ENCODE assay signal across 18 cellular contexts in the genomic region with DNA sequence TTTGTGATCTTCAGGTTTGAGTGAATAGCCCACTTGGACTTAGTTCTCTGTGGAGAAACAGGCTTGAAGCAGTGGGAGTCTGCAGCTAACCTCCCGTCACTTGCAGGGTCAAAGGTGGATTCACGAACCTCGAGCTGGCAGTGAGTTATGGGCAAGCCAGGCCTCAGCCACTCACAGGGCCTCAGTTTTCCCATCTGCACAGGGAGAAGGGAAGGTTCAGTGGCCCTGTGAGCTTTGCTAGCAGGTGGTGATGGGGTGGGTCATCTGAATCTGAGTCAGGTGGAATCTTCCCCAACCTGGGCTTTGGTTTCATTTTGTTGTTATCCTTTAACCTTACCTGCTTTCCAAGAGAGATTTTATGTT.
DNase-seq lines count a peak whose midpoint lies in the region; ATAC-seq and TF ChIP-seq lines count a peak whose summit lies in the region.
"Had no signal": no experiment of that assay in that cellular context is flagged by ENCODE, and none has a peak within 500 bp of the region (broad histone marks: within the 10 kb centered on the region; RNA-seq: fewer than 3 reads in every experiment).

No MANE protein-coding gene starts in this region.

- peaks cover 0 to 3% of the 10 kb centered on the region in 2 donors for H3K36me3 ChIP-seq in body of pancreas (replicated peaks in 1 of 2; ENCODE audit: insufficient read depth in 1 of 2, low read depth in 2 of 2)

- H3K9me3 ChIP-seq in body of pancreas: no peaks in the 10 kb centered on the region
- H3K9me3 ChIP-seq: esophagus squamous epithelium had no signal

- TF ChIP-seq CTCF in GM13977 (IDR thresholded peaks at IDR 0.05; ENCODE audit: extremely low read depth, insufficient read depth, missing control alignments) (no peak), RWPE1 (conservative IDR thresholded peaks at IDR 0.05; ENCODE audit: low read depth) (no peak), body of pancreas (IDR thresholded peaks at IDR 0.05) (no peak)

- CTCF ChIA-PET in RWPE1 (lab: Yijun Ruan, JAX): interaction anchor here (0.6 kb wide), 1 partner anchor 61 kb away, joined by 3 read pairs; no protein-coding TSS in a partner anchor

- peak overlapping the region; percentile 67 for H3K27ac Mint-ChIP-seq in stimulated activated naive B cell treated with anti-CD40 and anti-IgM and Interleukin-4, amounts not matched to agents 10 μg/mL and 1 μg/mL and 100 μg/mL, for 72 hours
- H3K27ac Mint-ChIP-seq in immature natural killer cell: no peak overlapping the region
- H3K27ac Mint-ChIP-seq: activated naive CD8-positive, alpha-beta T cell; activated T-helper 1 cell treated with anti-CD3 and anti-CD28 coated beads, Interleukin-12 subunit alpha, Interleukin-12 subunit beta, Interleukin-2, Interleukin-4 antibody, amounts not matched to agents 30 ng/mL and 10 ng/mL and 1 ng/mL, durations not matched to agents 14 hours and 24 hours and 36 hours; T-helper 2 cell treated with Interferon-gamma antibody and Interleukin-4, amounts not matched to agents 5 μg/mL and 100 μg/mL, for 36 hours had no signal

- no peak for TF ChIP-seq POLR2A in body of pancreas (IDR thresholded peaks at IDR 0.05)

- peak overlapping the region in 1 of 2 donors; percentile 47 for H3K4me3 Mint-ChIP-seq in stimulated activated naive B cell treated with anti-CD40 and anti-IgM and Interleukin-4, amounts not matched to agents 10 μg/mL and 1 μg/mL and 100 μg/mL, for 72 hours
- H3K4me3 Mint-ChIP-seq in immature natural killer cell: no peak overlapping the region
- H3K4me3 Mint-ChIP-seq: activated naive CD8-positive, alpha-beta T cell; activated T-helper 1 cell treated with anti-CD3 and anti-CD28 coated beads, Interleukin-12 subunit alpha, Interleukin-12 subunit beta, Interleukin-2, Interleukin-4 antibody, amounts not matched to agents 30 ng/mL and 10 ng/mL and 1 ng/mL, durations not matched to agents 14 hours and 24 hours and 36 hours; T-helper 2 cell treated with Interferon-gamma antibody and Interleukin-4, amounts not matched to agents 5 μg/mL and 100 μg/mL, for 36 hours had no signal

- H3K36me3 Mint-ChIP-seq in stimulated activated naive B cell treated with anti-CD40 and anti-IgM and Interleukin-4, amounts not matched to agents 10 μg/mL and 1 μg/mL and 100 μg/mL, for 72 hours: peaks cover 7 to 28% of the 10 kb centered on the region in 2 donors
- peaks cover 13 to 22% (median 21%) of the 10 kb centered on the region in 3 donors for H3K36me3 Mint-ChIP-seq in immature natural killer cell

- peak; percentile 11 for DNase-seq in GM13977 (ENCODE audit: low spot score)
- DNase-seq in RWPE1 (ENCODE audit: low spot score): no peak
- DNase-seq in left colon: peak in 1 of 2 donors; percentile 16
- DNase-seq in stimulated activated naive B cell treated with anti-CD40 and anti-IgM and Interleukin-4, amounts not matched to agents 10 μg/mL and 1 μg/mL and 100 μg/mL, for 72 hours: no peak
- DNase-seq in NCI-H774 (lab: John Stamatoyannopoulos, UW): no peak
- DNase-seq in immature natural killer cell: no peak
- DNase-seq in body of pancreas: no peak
- DNase-seq: cerebellar nuclear complex; effector CD4-positive, alpha-beta T cell; esophagus squamous epithelium; left ventricle myocardium superior; NCI-H1694; NCI-H345; stimulated activated CD4-positive, alpha-beta T cell treated with anti-CD3 and anti-CD28 coated beads, Interleukin-4, amount 100 ng/mL, for 4 hours had no signal

- ATAC-seq in left colon: peak; percentile 83
- ATAC-seq in stimulated activated naive B cell treated with anti-CD40 and anti-IgM and Interleukin-4, amounts not matched to agents 10 μg/mL and 1 μg/mL and 100 μg/mL, for 72 hours (replicated peaks): peak in 1 of 2 donors; percentile 34
- no peak for ATAC-seq in body of pancreas
- ATAC-seq: left ventricle myocardium superior had no signal

- in situ Hi-C loops in GM13977 (cut with MboI; ENCODE audit: low pct_unique_long_range_greater_than_20kb, low sequenced_read_pairs, unreplicated experiment): no loop called here

- H3K27ac ChIP-seq in RWPE1: 0 out of 2 replicates have a peak overlapping the region, but pooled peaks have one; percentile 26
- no peak overlapping the region for H3K27ac ChIP-seq in body of pancreas
- H3K27ac ChIP-seq: SK-N-MC had no signal

- WGBS in body of pancreas, 2 donors: 74 to 87% methylated on average over 3 of the region's 3 CpGs

- H3K4me1 Mint-ChIP-seq in stimulated activated naive B cell treated with anti-CD40 and anti-IgM and Interleukin-4, amounts not matched to agents 10 μg/mL and 1 μg/mL and 100 μg/mL, for 72 hours: peaks cover 6 to 13% of the 10 kb centered on the region in 2 donors
- no peaks in the 10 kb centered on the region for H3K4me1 Mint-ChIP-seq in immature natural killer cell

- no peaks in the 10 kb centered on the region for H3K27me3 ChIP-seq in body of pancreas
- H3K27me3 ChIP-seq: esophagus squamous epithelium had no signal

- H3K27me3 Mint-ChIP-seq in stimulated activated naive B cell treated with anti-CD40 and anti-IgM and Interleukin-4, amounts not matched to agents 10 μg/mL and 1 μg/mL and 100 μg/mL, for 72 hours: no peaks in the 10 kb centered on the region
- H3K27me3 Mint-ChIP-seq in immature natural killer cell (ENCODE audit: low read depth in 3 of 3): no peaks in the 10 kb centered on the region

- intact Hi-C loops in left colon (cut with DNase I, micrococcal nuclease) (no loop called here), body of pancreas (cut with DNase I) (no loop called here)

- H3K9me3 Mint-ChIP-seq in stimulated activated naive B cell treated with anti-CD40 and anti-IgM and Interleukin-4, amounts not matched to agents 10 μg/mL and 1 μg/mL and 100 μg/mL, for 72 hours: no peaks in the 10 kb centered on the region
- H3K9me3 Mint-ChIP-seq in immature natural killer cell: no peaks in the 10 kb centered on the region
- H3K9me3 Mint-ChIP-seq: activated T-helper 1 cell treated with anti-CD3 and anti-CD28 coated beads, Interleukin-12 subunit alpha, Interleukin-12 subunit beta, Interleukin-2, Interleukin-4 antibody, amounts not matched to agents 30 ng/mL and 10 ng/mL and 1 ng/mL, durations not matched to agents 14 hours and 24 hours and 36 hours; T-helper 2 cell treated with Interferon-gamma antibody and Interleukin-4, amounts not matched to agents 5 μg/mL and 100 μg/mL, for 36 hours had no signal

- no peaks in the 10 kb centered on the region for H3K4me1 ChIP-seq in body of pancreas

- H3K4me3 ChIP-seq in body of pancreas: no peak overlapping the region
- H3K4me3 ChIP-seq: esophagus squamous epithelium, SK-N-MC had no signal

- POLR2A ChIA-PET in RWPE1 (lab: Yijun Ruan, JAX; ENCODE audit: low non-redundant PET): no interaction called here
